Comparison of ENCODE assay signal across 12 cellular contexts in the genomic region with DNA sequence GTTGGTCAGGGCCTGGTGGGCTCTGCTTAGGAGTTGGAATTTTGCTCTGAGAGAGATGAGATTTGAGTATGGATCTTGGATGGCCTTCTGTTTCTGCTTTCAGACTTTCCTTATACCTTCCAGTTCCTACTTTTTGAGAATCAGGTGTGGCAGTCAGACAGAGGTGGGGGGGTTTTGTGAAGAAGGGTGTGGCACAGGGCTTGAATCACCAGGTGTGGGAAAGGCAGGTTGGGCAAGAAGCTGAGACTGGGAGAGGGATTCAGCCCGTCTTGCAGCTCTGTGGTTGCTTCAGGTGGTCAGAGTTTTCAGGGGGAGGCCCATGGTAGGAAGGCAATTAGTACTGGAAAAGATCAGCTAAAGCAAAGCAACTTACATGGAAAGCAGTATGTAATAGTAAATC.
A peak's percentile ranks its signal among the peaks of the same experiment; 100 is the strongest.
DNase-seq lines count a peak whose midpoint lies in the region; ATAC-seq and TF ChIP-seq lines count a peak whose summit lies in the region.
"Had no signal": no experiment of that assay in that cellular context is flagged by ENCODE, and none has a peak within 500 bp of the region (broad histone marks: within the 10 kb centered on the region; RNA-seq: fewer than 3 reads in every experiment).

No MANE protein-coding gene starts in this region.

- H3K27ac Mint-ChIP-seq in activated naive CD4-positive, alpha-beta T cell treated with anti-CD3 and anti-CD28 coated beads, Interleukin-2, amount 50 U/mL, for 24 hours: no peak overlapping the region
- H3K27ac Mint-ChIP-seq in activated naive CD4-positive, alpha-beta T cell treated with anti-CD3 and anti-CD28 coated beads for 36 hours: no peak overlapping the region

- POLR2A ChIA-PET in RWPE1 (lab: Yijun Ruan, JAX; ENCODE audit: low non-redundant PET): no interaction called here

- H3K36me3 Mint-ChIP-seq in activated naive CD4-positive, alpha-beta T cell treated with anti-CD3 and anti-CD28 coated beads, Interleukin-2, amount 50 U/mL, for 24 hours: no peaks in the 10 kb centered on the region
- H3K36me3 Mint-ChIP-seq in activated naive CD4-positive, alpha-beta T cell treated with anti-CD3 and anti-CD28 coated beads for 36 hours (ENCODE audit: low read depth): no peaks in the 10 kb centered on the region

- peak overlapping the region; percentile 62 for H3K4me3 Mint-ChIP-seq in activated naive CD4-positive, alpha-beta T cell treated with anti-CD3 and anti-CD28 coated beads, Interleukin-2, amount 50 U/mL, for 24 hours
- no peak overlapping the region for H3K4me3 Mint-ChIP-seq in activated naive CD4-positive, alpha-beta T cell treated with anti-CD3 and anti-CD28 coated beads for 36 hours

- H3K9me3 ChIP-seq in left lung (no peaks in the 10 kb centered on the region), suprapubic skin (no peaks in the 10 kb centered on the region)

- H3K4me3 ChIP-seq in left lung: peak overlapping the region in 1 of 2 donors; percentile 30
- H3K4me3 ChIP-seq in suprapubic skin: no peak overlapping the region

- H3K27ac ChIP-seq in RWPE1: no peak overlapping the region
- H3K27ac ChIP-seq in left lung: peak overlapping the region; percentile 70 to 73
- H3K27ac ChIP-seq in suprapubic skin: peak overlapping the region; percentile 14
- H3K27ac ChIP-seq: WERI-Rb-1 had no signal

- TF ChIP-seq EP300 in suprapubic skin (IDR thresholded peaks at IDR 0.05): no peak

- no peak for TF ChIP-seq CTCF in RWPE1 (conservative IDR thresholded peaks at IDR 0.05; ENCODE audit: low read depth)
- no peak for TF ChIP-seq CTCF in left lung (IDR thresholded peaks at IDR 0.05)
- no peak for TF ChIP-seq CTCF in suprapubic skin (IDR thresholded peaks at IDR 0.05)

- no peaks in the 10 kb centered on the region for H3K27me3 ChIP-seq in left lung
- no peaks in the 10 kb centered on the region for H3K27me3 ChIP-seq in suprapubic skin

- H3K36me3 ChIP-seq in left lung (no peaks in the 10 kb centered on the region), suprapubic skin (no peaks in the 10 kb centered on the region)
- H3K36me3 ChIP-seq: WERI-Rb-1 had no signal

- peak; percentile 52 for ATAC-seq in left lung
- no peak for ATAC-seq in GM19324 (IDR thresholded peaks at IDR 0.05; ENCODE audit: low FRiP score, unreplicated experiment)
- ATAC-seq in HG03439 (IDR thresholded peaks at IDR 0.05; ENCODE audit: unreplicated experiment): no peak

- intact Hi-C loops in activated naive CD4-positive, alpha-beta T cell treated with anti-CD3 and anti-CD28 coated beads for 36 hours (cut with micrococcal nuclease): no loop called here
- intact Hi-C loops in left lung (cut with DNase I): loop anchor here in 1 of 2 donors (5.0 kb wide), 1 partner anchor 109 kb away; no protein-coding TSS in a partner anchor

- H3K9me3 Mint-ChIP-seq in activated naive CD4-positive, alpha-beta T cell treated with anti-CD3 and anti-CD28 coated beads, Interleukin-2, amount 50 U/mL, for 24 hours: no peaks in the 10 kb centered on the region
- no peaks in the 10 kb centered on the region for H3K9me3 Mint-ChIP-seq in activated naive CD4-positive, alpha-beta T cell treated with anti-CD3 and anti-CD28 coated beads for 36 hours

- no peak for DNase-seq in activated naive CD4-positive, alpha-beta T cell treated with anti-CD3 and anti-CD28 coated beads for 36 hours
- DNase-seq in RWPE1 (ENCODE audit: low spot score) (peak; percentile 52), left lung (no peak), suprapubic skin (ENCODE audit: low spot score in 2 of 2) (no peak), midbrain (lab: John Stamatoyannopoulos, UW) (no peak)
- DNase-seq: dermis blood vessel endothelial cell, NCI-H226, SHP77 treated with DMSO at 0.1 percent for 48 hours, WERI-Rb-1 had no signal

- H3K4me1 ChIP-seq in left lung: peaks cover 13 to 26% of the 10 kb centered on the region in 2 donors
- peaks cover 10% of the 10 kb centered on the region for H3K4me1 ChIP-seq in suprapubic skin

- CTCF ChIA-PET in activated naive CD4-positive, alpha-beta T cell treated with anti-CD3 and anti-CD28 coated beads for 36 hours (lab: Charles Lee): no interaction called here
- CTCF ChIA-PET in RWPE1 (lab: Yijun Ruan, JAX): no interaction called here

- TF ChIP-seq POLR2A in suprapubic skin (IDR thresholded peaks at IDR 0.05): no peak

- H3K27me3 Mint-ChIP-seq in activated naive CD4-positive, alpha-beta T cell treated with anti-CD3 and anti-CD28 coated beads, Interleukin-2, amount 50 U/mL, for 24 hours: peaks cover 1% of the 10 kb centered on the region
- H3K27me3 Mint-ChIP-seq in activated naive CD4-positive, alpha-beta T cell treated with anti-CD3 and anti-CD28 coated beads for 36 hours (ENCODE audit: low read depth): peaks cover 3% of the 10 kb centered on the region

- 63% methylated on average over 1 of the region's 1 CpG for WGBS in suprapubic skin

- H3K4me1 Mint-ChIP-seq in activated naive CD4-positive, alpha-beta T cell treated with anti-CD3 and anti-CD28 coated beads, Interleukin-2, amount 50 U/mL, for 24 hours: peaks cover 22% of the 10 kb centered on the region
- peaks cover 13% of the 10 kb centered on the region for H3K4me1 Mint-ChIP-seq in activated naive CD4-positive, alpha-beta T cell treated with anti-CD3 and anti-CD28 coated beads for 36 hours (ENCODE audit: low read depth)
